1 cellular context compared by ENCODE assay signal in genomic region chr3:188272481-188273372, GRCh38.
A peak's percentile ranks its signal among the peaks of the same experiment; 100 is the strongest.
TF ChIP-seq lines count a peak whose summit lies in the region.

No MANE protein-coding gene starts in this region.

TF ChIP-seq in HEK293, 187 proteins besides CTCF, POLR2A, EP300 and RAD21 (continued from another document):
- peak; percentile 75 for TF ChIP-seq PRDM6 (tag by site-specific recombination; IDR thresholded peaks at IDR 0.05)
- TF ChIP-seq GLI4 (tag by site-specific recombination; IDR thresholded peaks at IDR 0.05), result no peak
- TF ChIP-seq ATF2 (tag by site-specific recombination; IDR thresholded peaks at IDR 0.05; ENCODE audit: low read depth), result no peak
- TF ChIP-seq PATZ1 (tag by site-specific recombination; IDR thresholded peaks at IDR 0.05), result peak; percentile 57; the same call in 1 of the 2 replicates
- TF ChIP-seq SP3 (tag by site-specific recombination; IDR thresholded peaks at IDR 0.05), result 0 out of 2 replicates have a peak, but pooled peaks have one; percentile 16
- TF ChIP-seq ZNF514 (tag by site-specific recombination; IDR thresholded peaks at IDR 0.05), result no peak
- TF ChIP-seq, protein P1, sequence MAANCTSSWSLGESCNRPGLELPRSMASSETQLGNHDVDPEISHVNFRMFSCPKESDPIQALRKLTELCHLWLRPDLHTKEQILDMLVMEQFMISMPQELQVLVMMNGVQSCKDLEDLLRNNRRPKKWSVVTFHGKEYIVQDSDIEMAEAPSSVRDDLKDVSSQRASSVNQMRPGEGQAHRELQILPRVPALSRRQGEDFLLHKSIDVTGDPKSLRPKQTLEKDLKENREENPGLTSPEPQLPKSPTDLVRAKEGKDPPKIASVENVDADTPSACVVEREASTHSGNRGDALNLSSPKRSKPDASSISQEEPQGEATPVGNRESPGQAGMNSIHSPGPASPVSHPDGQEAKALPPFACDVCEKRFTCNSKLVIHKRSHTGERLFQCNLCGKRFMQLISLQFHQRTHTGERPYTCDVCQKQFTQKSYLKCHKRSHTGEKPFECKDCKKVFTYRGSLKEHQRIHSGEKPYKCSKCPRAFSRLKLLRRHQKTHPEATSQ (tag by site-specific recombination; IDR thresholded peaks at IDR 0.05), result no peak
- no peak for TF ChIP-seq ZFP3 (tag by site-specific recombination; IDR thresholded peaks at IDR 0.05; ENCODE audit: low read depth)
- no peak for TF ChIP-seq REPIN1 (tag by site-specific recombination; IDR thresholded peaks at IDR 0.05; ENCODE audit: low read depth)
- no peak for TF ChIP-seq ZNF48 (tag by site-specific recombination; IDR thresholded peaks at IDR 0.05)
- TF ChIP-seq ZNF19 (tag by site-specific recombination; IDR thresholded peaks at IDR 0.05; ENCODE audit: low read depth), result no peak
- TF ChIP-seq KLF1 (tag by site-specific recombination; IDR thresholded peaks at IDR 0.05), result no peak
- peak; percentile 66; the same call in 1 of the 2 replicates for TF ChIP-seq ZNF660 (tag by site-specific recombination; IDR thresholded peaks at IDR 0.05)
- TF ChIP-seq, protein P2, sequence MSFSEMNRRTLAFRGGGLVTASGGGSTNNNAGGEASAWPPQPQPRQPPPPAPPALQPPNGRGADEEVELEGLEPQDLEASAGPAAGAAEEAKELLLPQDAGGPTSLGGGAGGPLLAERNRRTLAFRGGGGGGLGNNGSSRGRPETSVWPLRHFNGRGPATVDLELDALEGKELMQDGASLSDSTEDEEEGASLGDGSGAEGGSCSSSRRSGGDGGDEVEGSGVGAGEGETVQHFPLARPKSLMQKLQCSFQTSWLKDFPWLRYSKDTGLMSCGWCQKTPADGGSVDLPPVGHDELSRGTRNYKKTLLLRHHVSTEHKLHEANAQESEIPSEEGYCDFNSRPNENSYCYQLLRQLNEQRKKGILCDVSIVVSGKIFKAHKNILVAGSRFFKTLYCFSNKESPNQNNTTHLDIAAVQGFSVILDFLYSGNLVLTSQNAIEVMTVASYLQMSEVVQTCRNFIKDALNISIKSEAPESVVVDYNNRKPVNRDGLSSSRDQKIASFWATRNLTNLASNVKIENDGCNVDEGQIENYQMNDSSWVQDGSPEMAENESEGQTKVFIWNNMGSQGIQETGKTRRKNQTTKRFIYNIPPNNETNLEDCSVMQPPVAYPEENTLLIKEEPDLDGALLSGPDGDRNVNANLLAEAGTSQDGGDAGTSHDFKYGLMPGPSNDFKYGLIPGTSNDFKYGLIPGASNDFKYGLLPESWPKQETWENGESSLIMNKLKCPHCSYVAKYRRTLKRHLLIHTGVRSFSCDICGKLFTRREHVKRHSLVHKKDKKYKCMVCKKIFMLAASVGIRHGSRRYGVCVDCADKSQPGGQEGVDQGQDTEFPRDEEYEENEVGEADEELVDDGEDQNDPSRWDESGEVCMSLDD (tag by site-specific recombination; IDR thresholded peaks at IDR 0.05), result no peak
- no peak for TF ChIP-seq ZNF785 (tag by site-specific recombination; IDR thresholded peaks at IDR 0.05)
